Comparison of ENCODE assay signal across 8 cellular contexts in genomic region chr20:52972190-52972937, GRCh38.
DNase-seq lines count a peak whose midpoint lies in the region; ATAC-seq and TF ChIP-seq lines count a peak whose summit lies in the region.

A gene with protein sequence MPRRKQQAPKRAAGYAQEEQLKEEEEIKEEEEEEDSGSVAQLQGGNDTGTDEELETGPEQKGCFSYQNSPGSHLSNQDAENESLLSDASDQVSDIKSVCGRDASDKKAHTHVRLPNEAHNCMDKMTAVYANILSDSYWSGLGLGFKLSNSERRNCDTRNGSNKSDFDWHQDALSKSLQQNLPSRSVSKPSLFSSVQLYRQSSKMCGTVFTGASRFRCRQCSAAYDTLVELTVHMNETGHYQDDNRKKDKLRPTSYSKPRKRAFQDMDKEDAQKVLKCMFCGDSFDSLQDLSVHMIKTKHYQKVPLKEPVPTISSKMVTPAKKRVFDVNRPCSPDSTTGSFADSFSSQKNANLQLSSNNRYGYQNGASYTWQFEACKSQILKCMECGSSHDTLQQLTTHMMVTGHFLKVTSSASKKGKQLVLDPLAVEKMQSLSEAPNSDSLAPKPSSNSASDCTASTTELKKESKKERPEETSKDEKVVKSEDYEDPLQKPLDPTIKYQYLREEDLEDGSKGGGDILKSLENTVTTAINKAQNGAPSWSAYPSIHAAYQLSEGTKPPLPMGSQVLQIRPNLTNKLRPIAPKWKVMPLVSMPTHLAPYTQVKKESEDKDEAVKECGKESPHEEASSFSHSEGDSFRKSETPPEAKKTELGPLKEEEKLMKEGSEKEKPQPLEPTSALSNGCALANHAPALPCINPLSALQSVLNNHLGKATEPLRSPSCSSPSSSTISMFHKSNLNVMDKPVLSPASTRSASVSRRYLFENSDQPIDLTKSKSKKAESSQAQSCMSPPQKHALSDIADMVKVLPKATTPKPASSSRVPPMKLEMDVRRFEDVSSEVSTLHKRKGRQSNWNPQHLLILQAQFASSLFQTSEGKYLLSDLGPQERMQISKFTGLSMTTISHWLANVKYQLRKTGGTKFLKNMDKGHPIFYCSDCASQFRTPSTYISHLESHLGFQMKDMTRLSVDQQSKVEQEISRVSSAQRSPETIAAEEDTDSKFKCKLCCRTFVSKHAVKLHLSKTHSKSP (N-terminal part only) (plus strand): TSS chr20:52972358. CDS start chr20:52973294, 936 bp downstream.

- H3K4me1 Mint-ChIP-seq in stimulated activated naive CD8-positive, alpha-beta T cell treated with anti-CD3 and anti-CD28 coated beads, Interleukin-15, amount 100 ng/mL, for 72 hours = peaks cover 43% of the 10 kb centered on the region

- H3K27me3 ChIP-seq in endocrine pancreas (ENCODE audit: control insufficient read depth, insufficient read depth, low read length) (no peaks in the 10 kb centered on the region), mucosa of stomach (ENCODE audit: control insufficient read depth, insufficient read depth, low read length) (peaks cover 11% of the 10 kb centered on the region)

- no peak for TF ChIP-seq CTCF in C4-2B (conservative IDR thresholded peaks at IDR 0.05)

- H3K36me3 ChIP-seq in endocrine pancreas (ENCODE audit: control insufficient read depth, insufficient read depth, low read length) (no peaks in the 10 kb centered on the region), mucosa of stomach (ENCODE audit: control insufficient read depth, insufficient read depth, low read length) (no peaks in the 10 kb centered on the region)

- no peaks in the 10 kb centered on the region for H3K9me3 Mint-ChIP-seq in stimulated activated naive CD8-positive, alpha-beta T cell treated with anti-CD3 and anti-CD28 coated beads, Interleukin-15, amount 100 ng/mL, for 72 hours

- H3K27ac Mint-ChIP-seq in stimulated activated naive CD8-positive, alpha-beta T cell treated with anti-CD3 and anti-CD28 coated beads, Interleukin-15, amount 100 ng/mL, for 72 hours = peak within 1 kb of the TSS; percentile 92 to 97

- H3K9me3 ChIP-seq in endocrine pancreas (ENCODE audit: control insufficient read depth, low read length) = no peaks in the 10 kb centered on the region
- H3K9me3 ChIP-seq in mucosa of stomach (ENCODE audit: control insufficient read depth, low read length) = no peaks in the 10 kb centered on the region

- peak within 1 kb of the TSS; percentile 89 to 94 for H3K4me3 Mint-ChIP-seq in stimulated activated naive CD8-positive, alpha-beta T cell treated with anti-CD3 and anti-CD28 coated beads, Interleukin-15, amount 100 ng/mL, for 72 hours

- H3K27ac ChIP-seq in C4-2B = peak within 1 kb of the TSS; percentile 41

- peak; percentile 68 for ATAC-seq in stimulated activated naive CD8-positive, alpha-beta T cell treated with anti-CD3 and anti-CD28 coated beads, Interleukin-15, amount 100 ng/mL, for 72 hours
- ATAC-seq in HG03571 (IDR thresholded peaks at IDR 0.05; ENCODE audit: unreplicated experiment) (no peak), GM21825 (IDR thresholded peaks at IDR 0.05; ENCODE audit: unreplicated experiment) (no peak)

- peaks cover 36% of the 10 kb centered on the region for H3K27me3 Mint-ChIP-seq in stimulated activated naive CD8-positive, alpha-beta T cell treated with anti-CD3 and anti-CD28 coated beads, Interleukin-15, amount 100 ng/mL, for 72 hours

- peak within 1 kb of the TSS; percentile 64 for H3K4me3 ChIP-seq in endocrine pancreas (ENCODE audit: control insufficient read depth, insufficient read depth, low read length)
- H3K4me3 ChIP-seq in mucosa of stomach (ENCODE audit: low read length) = peak within 1 kb of the TSS; percentile 18

- peak; percentile 74 for DNase-seq in NCI-H2196 treated with DMSO at 0.1 percent for 48 hours (lab: John Stamatoyannopoulos, UW; ENCODE audit: unreplicated experiment)
- DNase-seq in activated CD4-positive, alpha-beta T cell treated with anti-CD3 and anti-CD28 coated beads, Interleukin-2, amount 50 U/mL, for 4 hours = peak; percentile 63 to 69
- DNase-seq in stimulated activated naive CD8-positive, alpha-beta T cell treated with anti-CD3 and anti-CD28 coated beads, Interleukin-15, amount 100 ng/mL, for 72 hours = peak; percentile 16 to 31

- H3K4me1 ChIP-seq in endocrine pancreas (ENCODE audit: control insufficient read depth, insufficient read depth, low read length) (peaks cover 3% of the 10 kb centered on the region), mucosa of stomach (ENCODE audit: control insufficient read depth, insufficient read depth, low read length) (peaks cover 9% of the 10 kb centered on the region)

- H3K9ac ChIP-seq in endocrine pancreas (ENCODE audit: control insufficient read depth, insufficient read depth, low read length) (peak within 1 kb of the TSS; percentile 79), mucosa of stomach (ENCODE audit: low read length) (peak within 1 kb of the TSS; percentile 56)

Comparison
In these comparisons a context has a peak if more than half of its experiments do, and no peak if none do; other contexts are left out.
1. DNase-seq: peak in every context shown above with its lines; median percentile 74 in NCI-H2196 treated with DMSO at 0.1 percent for 48 hours; 66 in activated CD4-positive, alpha-beta T cell treated with anti-CD3 and anti-CD28 coated beads, Interleukin-2, amount 50 U/mL, for 4 hours; 24 in stimulated activated naive CD8-positive, alpha-beta T cell treated with anti-CD3 and anti-CD28 coated beads, Interleukin-15, amount 100 ng/mL, for 72 hours.